39 cellular contexts compared by ENCODE assay signal in the genomic region with DNA sequence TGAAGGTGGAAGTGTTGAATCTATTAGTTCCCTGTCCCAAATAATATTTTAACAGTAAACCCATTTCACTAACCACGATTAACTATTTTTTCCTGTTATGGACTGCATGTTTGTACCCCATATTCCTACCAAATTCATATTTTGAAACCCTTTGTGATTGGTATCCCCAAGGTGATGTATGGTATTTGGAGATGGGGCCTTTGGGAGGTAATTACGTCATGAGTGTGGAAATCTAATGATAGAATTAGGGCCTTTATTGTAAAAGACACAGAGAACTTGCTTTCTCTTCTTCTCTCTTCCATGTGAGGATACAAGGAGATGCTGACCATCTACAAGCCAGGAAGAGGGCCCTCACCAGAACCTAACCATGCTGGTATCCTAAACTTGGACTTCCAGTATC.
"Had no signal": no experiment of that assay in that cellular context is flagged by ENCODE, and none has a peak within 500 bp of the region (broad histone marks: within the 10 kb centered on the region; RNA-seq: fewer than 3 reads in every experiment).

No MANE protein-coding gene starts in this region.

- ATAC-seq: activated naive CD4-positive, alpha-beta T cell treated with anti-CD3 and anti-CD28 coated beads, Interleukin-2, amount 50 U/mL, for 72 hours; activated naive CD8-positive, alpha-beta T cell treated with anti-CD3 and anti-CD28 coated beads, Interleukin-2, amount 50 U/mL, for 24 hours; activated T-cell treated with anti-CD3 and anti-CD28 coated beads, Interleukin-2, amount 50 U/mL, for 4 hours; activated T-cell treated with anti-CD3 and anti-CD28 coated beads, Interleukin-2, amount 50 U/mL, for 72 hours; activated T-helper 17 cell treated with anti-CD3 and anti-CD28 coated beads, Interleukin-2, amount 50 U/mL, for 72 hours; body of pancreas had no signal

- H3K27me3 ChIP-seq: adrenal gland, ascending aorta, body of pancreas, brain microvascular endothelial cell, breast epithelium, cardiac muscle cell had no signal

- H3K4me1 Mint-ChIP-seq: activated naive CD4-positive, alpha-beta T cell treated with anti-CD3 and anti-CD28 coated beads, Interleukin-2, amount 10 ng/mL, durations not matched to agents 7 days and 5 days; activated naive CD4-positive, alpha-beta T cell treated with anti-CD3 and anti-CD28 coated beads, Interleukin-2, amount 50 U/mL, for 24 hours; activated naive CD8-positive, alpha-beta T cell treated with anti-CD3 and anti-CD28 coated beads for 36 hours; activated naive CD8-positive, alpha-beta T cell treated with anti-CD3 and anti-CD28 coated beads, Interleukin-2, amount 10 ng/mL, durations not matched to agents 7 days and 5 days; activated naive CD8-positive, alpha-beta T cell treated with anti-CD3 and anti-CD28 coated beads, Interleukin-2, amount 50 U/mL, for 24 hours; activated T-helper 17 cell treated with anti-CD3 and anti-CD28 coated beads, Interleukin-2, amount 50 U/mL, for 72 hours; brain; central memory CD8-positive, alpha-beta T cell had no signal

- H3K27ac ChIP-seq: adrenal gland, ascending aorta, body of pancreas, brain microvascular endothelial cell, breast epithelium, cardiac muscle cell had no signal

- H3K4me3 ChIP-seq: adrenal gland, ascending aorta, body of pancreas, breast epithelium, cardiac muscle cell had no signal

- H3K27ac Mint-ChIP-seq: activated naive CD4-positive, alpha-beta T cell treated with anti-CD3 and anti-CD28 coated beads for 36 hours; activated naive CD4-positive, alpha-beta T cell treated with anti-CD3 and anti-CD28 coated beads, Interleukin-2, amount 10 ng/mL, durations not matched to agents 7 days and 5 days; activated naive CD4-positive, alpha-beta T cell treated with anti-CD3 and anti-CD28 coated beads, Interleukin-2, amount 50 U/mL, for 24 hours; activated naive CD4-positive, alpha-beta T cell treated with anti-CD3 and anti-CD28 coated beads, Interleukin-2, amount 50 U/mL, for 72 hours; activated naive CD8-positive, alpha-beta T cell; activated naive CD8-positive, alpha-beta T cell treated with anti-CD3 and anti-CD28 coated beads for 36 hours; activated naive CD8-positive, alpha-beta T cell treated with anti-CD3 and anti-CD28 coated beads, Interleukin-2, amount 10 ng/mL, durations not matched to agents 7 days and 5 days; activated naive CD8-positive, alpha-beta T cell treated with anti-CD3 and anti-CD28 coated beads, Interleukin-2, amount 50 U/mL, for 24 hours; activated T-cell treated with anti-CD3 and anti-CD28 coated beads, Interleukin-2, amount 50 U/mL, for 24 hours; activated T-cell treated with anti-CD3 and anti-CD28 coated beads, Interleukin-2, amount 50 U/mL, for 72 hours; activated T-helper 1 cell treated with anti-CD3 and anti-CD28 coated beads, Interleukin-12 subunit alpha, Interleukin-12 subunit beta, Interleukin-2, Interleukin-4 antibody, amounts not matched to agents 30 ng/mL and 10 ng/mL and 1 ng/mL, durations not matched to agents 14 hours and 24 hours and 36 hours; activated T-helper 17 cell treated with anti-CD3 and anti-CD28 coated beads, Interleukin-2, amount 50 U/mL, for 72 hours; activated T-helper 2 cell treated with anti-CD3 and anti-CD28 coated beads, Interferon-gamma antibody, Interleukin-2, Interleukin-4, amounts not matched to agents 10 μg/mL and 5 μg/mL and 100 μg/mL, durations not matched to agents 14 hours and 24 hours and 36 hours; brain had no signal

- DNase-seq: activated effector memory CD4-positive, alpha-beta T cell treated with anti-CD3 and anti-CD28 coated beads, Interleukin-2, amount 50 U/mL, for 16 hours; activated effector memory CD4-positive, alpha-beta T cell treated with Interleukin-2 at 50 U/mL for 16 hours; activated gamma-delta T cell; activated gamma-delta T cell treated with Interleukin-2 at 50 U/mL for 16 hours; activated naive CD4-positive, alpha-beta T cell; activated naive CD4-positive, alpha-beta T cell treated with anti-CD3 and anti-CD28 coated beads for 36 hours; activated naive CD4-positive, alpha-beta T cell treated with anti-CD3 and anti-CD28 coated beads, Interleukin-2, amount 10 ng/mL, durations not matched to agents 7 days and 5 days; activated naive CD4-positive, alpha-beta T cell treated with anti-CD3 and anti-CD28 coated beads, Interleukin-2, amount 50 U/mL, for 16 hours; activated naive CD4-positive, alpha-beta T cell treated with Interleukin-2 at 50 U/mL for 16 hours; activated naive CD8-positive, alpha-beta T cell treated with anti-CD3 and anti-CD28 coated beads for 36 hours; activated naive CD8-positive, alpha-beta T cell treated with anti-CD3 and anti-CD28 coated beads, Interleukin-2, amount 10 ng/mL, durations not matched to agents 7 days and 5 days; activated naive CD8-positive, alpha-beta T cell treated with anti-CD3 and anti-CD28 coated beads, Interleukin-2, amount 50 U/mL, for 24 hours; activated T-cell treated with anti-CD3 and anti-CD28 coated beads, Interleukin-2, amount 50 U/mL, for 24 hours; activated T-cell treated with anti-CD3 and anti-CD28 coated beads, Interleukin-2, amount 50 U/mL, for 4 hours; activated T-cell treated with anti-CD3 and anti-CD28 coated beads, Interleukin-2, amount 50 U/mL, for 48 hours; activated T-cell treated with anti-CD3 and anti-CD28 coated beads, Interleukin-2, amount 50 U/mL, for 72 hours; adrenal gland; amniotic stem cell; amygdala; anterior cingulate cortex; aorta; body of pancreas; brain microvascular endothelial cell; caudate nucleus; central memory CD4-positive, alpha-beta T cell; cerebellar nuclear complex had no signal

- H3K4me3 Mint-ChIP-seq: activated naive CD4-positive, alpha-beta T cell treated with anti-CD3 and anti-CD28 coated beads for 36 hours; activated naive CD4-positive, alpha-beta T cell treated with anti-CD3 and anti-CD28 coated beads, Interleukin-2, amount 10 ng/mL, durations not matched to agents 7 days and 5 days; activated naive CD4-positive, alpha-beta T cell treated with anti-CD3 and anti-CD28 coated beads, Interleukin-2, amount 50 U/mL, for 24 hours; activated naive CD8-positive, alpha-beta T cell; activated naive CD8-positive, alpha-beta T cell treated with anti-CD3 and anti-CD28 coated beads for 36 hours; activated naive CD8-positive, alpha-beta T cell treated with anti-CD3 and anti-CD28 coated beads, Interleukin-2, amount 10 ng/mL, durations not matched to agents 7 days and 5 days; activated naive CD8-positive, alpha-beta T cell treated with anti-CD3 and anti-CD28 coated beads, Interleukin-2, amount 50 U/mL, for 24 hours; activated T-cell treated with anti-CD3 and anti-CD28 coated beads, Interleukin-2, amount 50 U/mL, for 24 hours; activated T-cell treated with anti-CD3 and anti-CD28 coated beads, Interleukin-2, amount 50 U/mL, for 4 hours; activated T-cell treated with anti-CD3 and anti-CD28 coated beads, Interleukin-2, amount 50 U/mL, for 72 hours; activated T-helper 1 cell treated with anti-CD3 and anti-CD28 coated beads, Interleukin-12 subunit alpha, Interleukin-12 subunit beta, Interleukin-2, Interleukin-4 antibody, amounts not matched to agents 30 ng/mL and 10 ng/mL and 1 ng/mL, durations not matched to agents 14 hours and 24 hours and 36 hours; activated T-helper 17 cell treated with anti-CD3 and anti-CD28 coated beads, Interleukin-2, amount 50 U/mL, for 72 hours; brain; central memory CD8-positive, alpha-beta T cell had no signal

- H3K4me1 ChIP-seq: adrenal gland, ascending aorta, body of pancreas, breast epithelium had no signal

- H3K36me3 Mint-ChIP-seq: activated naive CD4-positive, alpha-beta T cell treated with anti-CD3 and anti-CD28 coated beads, Interleukin-2, amount 10 ng/mL, durations not matched to agents 7 days and 5 days; activated naive CD4-positive, alpha-beta T cell treated with anti-CD3 and anti-CD28 coated beads, Interleukin-2, amount 50 U/mL, for 24 hours; activated naive CD8-positive, alpha-beta T cell; activated naive CD8-positive, alpha-beta T cell treated with anti-CD3 and anti-CD28 coated beads for 36 hours; activated naive CD8-positive, alpha-beta T cell treated with anti-CD3 and anti-CD28 coated beads, Interleukin-2, amount 10 ng/mL, durations not matched to agents 7 days and 5 days; brain had no signal

- H3K36me3 ChIP-seq: adrenal gland, ascending aorta, brain microvascular endothelial cell, breast epithelium, cardiac muscle cell had no signal

- FAIRE-seq: astrocyte, bronchial epithelial cell had no signal

- H3K27me3 Mint-ChIP-seq: activated naive CD4-positive, alpha-beta T cell treated with anti-CD3 and anti-CD28 coated beads, Interleukin-2, amount 10 ng/mL, durations not matched to agents 7 days and 5 days; activated naive CD4-positive, alpha-beta T cell treated with anti-CD3 and anti-CD28 coated beads, Interleukin-2, amount 50 U/mL, for 24 hours; activated naive CD8-positive, alpha-beta T cell; activated naive CD8-positive, alpha-beta T cell treated with anti-CD3 and anti-CD28 coated beads for 36 hours; activated naive CD8-positive, alpha-beta T cell treated with anti-CD3 and anti-CD28 coated beads, Interleukin-2, amount 10 ng/mL, durations not matched to agents 7 days and 5 days; activated naive CD8-positive, alpha-beta T cell treated with anti-CD3 and anti-CD28 coated beads, Interleukin-2, amount 50 U/mL, for 24 hours; activated T-cell treated with anti-CD3 and anti-CD28 coated beads, Interleukin-2, amount 50 U/mL, for 24 hours; activated T-helper 17 cell treated with anti-CD3 and anti-CD28 coated beads, Interleukin-2, amount 50 U/mL, for 72 hours; brain; central memory CD8-positive, alpha-beta T cell had no signal
